Comparison of ENCODE assay signal across 16 cellular contexts in genomic region chrX:10239611-10240064, GRCh38.
DNase-seq lines count a peak whose midpoint lies in the region; ATAC-seq and TF ChIP-seq lines count a peak whose summit lies in the region.
"Had no signal": no experiment of that assay in that cellular context is flagged by ENCODE, and none has a peak within 500 bp of the region (broad histone marks: within the 10 kb centered on the region; RNA-seq: fewer than 3 reads in every experiment).

No MANE protein-coding gene starts in this region.

- H3K4me3 ChIP-seq in AG09309 (ENCODE audit: control insufficient read depth, low read depth, low read length), result no peak overlapping the region
- H3K4me3 ChIP-seq: ovary had no signal

- no peak for TF ChIP-seq CTCF in AG09309 (IDR thresholded peaks at IDR 0.05; ENCODE audit: control insufficient read depth, insufficient read depth, low read depth, low read length, missing control alignments)

- DNase-seq in AG09309 (ENCODE audit: low read depth) (peak; percentile 13), HK-2 (ENCODE audit: unreplicated experiment) (peak; percentile 44), brain pericyte (ENCODE audit: low read depth, low spot score) (peak; percentile 6), myocyte (ENCODE audit: low read depth) (peak; percentile 77)
- DNase-seq: activated T-cell treated with anti-CD3 and anti-CD28 coated beads, Interleukin-2, amount 50 U/mL, for 1 hour; amygdala; C1 segment of cervical spinal cord; Kasumi-1; ovary; stimulated activated CD4-positive, alpha-beta T cell treated with anti-CD3 and anti-CD28 coated beads, Interleukin-2, amount 100 ng/mL, for 48 hours; stimulated activated naive CD4-positive, alpha-beta T cell treated with Interleukin-2 at 50 U/mL for 16 hours; SW 1271 had no signal

- no peak for ATAC-seq in GM21447 (IDR thresholded peaks at IDR 0.05; ENCODE audit: unreplicated experiment)
- no peak for ATAC-seq in HG02884 (IDR thresholded peaks at IDR 0.05; ENCODE audit: unreplicated experiment)
- ATAC-seq in HG02610 (IDR thresholded peaks at IDR 0.05; ENCODE audit: unreplicated experiment), result no peak
- ATAC-seq in GM21786 (IDR thresholded peaks at IDR 0.05; ENCODE audit: unreplicated experiment), result no peak

Comparison
In these comparisons a context has a peak if more than half of its experiments do, and no peak if none do; other contexts are left out.
1. DNase-seq: peak in every context shown above with its lines; median percentile 77 in myocyte; 44 in HK-2; 13 in AG09309; 6 in brain pericyte.